Comparison of ENCODE assay signal across 19 cellular contexts in the genomic region with DNA sequence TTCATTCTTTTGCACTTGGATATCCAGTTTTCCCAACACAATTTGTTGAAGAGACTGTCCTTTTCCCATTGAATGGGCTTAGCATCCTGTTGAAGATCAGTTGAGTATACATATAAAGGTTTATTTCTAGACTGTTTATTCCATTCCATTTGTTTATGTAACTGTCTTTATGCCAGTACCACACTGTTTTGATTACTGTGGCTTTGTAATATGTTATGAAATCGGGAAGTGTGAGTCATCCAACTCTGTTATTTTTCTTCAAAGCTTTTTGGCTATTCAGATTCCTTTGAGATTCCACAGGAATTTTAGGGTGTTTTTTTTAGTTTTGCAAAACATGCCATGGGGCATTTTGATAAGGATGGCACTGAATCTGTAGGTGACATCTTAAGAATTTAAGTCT.
A peak's percentile ranks its signal among the peaks of the same experiment; 100 is the strongest.
DNase-seq lines count a peak whose midpoint lies in the region; TF ChIP-seq lines count a peak whose summit lies in the region.
"Had no signal": no experiment of that assay in that cellular context is flagged by ENCODE, and none has a peak within 500 bp of the region (broad histone marks: within the 10 kb centered on the region; RNA-seq: fewer than 3 reads in every experiment).

No MANE protein-coding gene starts in this region.

- H3K36me3 ChIP-seq in HEK293 (ENCODE audit: control insufficient read depth in 2 of 2, insufficient read depth in 1 of 2, low read length in 2 of 2): no peaks in the 10 kb centered on the region
- H3K36me3 ChIP-seq: BE2C had no signal

- POLR2A ChIA-PET in HEK293 (lab: Yijun Ruan, JAX): no interaction called here

- CTCF ChIA-PET in HEK293 (lab: Yijun Ruan, JAX): interaction anchor here (1.0 to 2.5 kb wide), 2 partner anchors 10 to 17 kb away, joined by 3 to 6 read pairs; no protein-coding TSS in a partner anchor

- no peak for TF ChIP-seq CTCF in HEK293 (tag by site-specific recombination; IDR thresholded peaks at IDR 0.05)
- TF ChIP-seq CTCF in GM20000 (IDR thresholded peaks at IDR 0.05; ENCODE audit: extremely low read depth, missing control alignments): no peak

- no peaks in the 10 kb centered on the region for H3K9me3 ChIP-seq in HEK293 (ENCODE audit: control insufficient read depth, insufficient read depth, low read depth, low read length)
- H3K9me3 ChIP-seq: BE2C had no signal

- H3K4me3 ChIP-seq in HEK293 (ENCODE audit: low read depth, low read length): no peak overlapping the region
- H3K4me3 ChIP-seq: GM23338 had no signal

- no peaks in the 10 kb centered on the region for H3K4me1 ChIP-seq in HEK293 (ENCODE audit: control insufficient read depth, insufficient read depth, low read length)
- H3K4me1 ChIP-seq: BE2C, Caco-2 had no signal

- H3K27ac ChIP-seq in HEK293 (ENCODE audit: extremely low read depth, low read depth, low read length): no peak overlapping the region
- H3K27ac ChIP-seq: HL-60 had no signal

- DNase-seq in EL (peak; percentile 54), RPMI7951 (ENCODE audit: low read depth) (peak; percentile 88), fibroblast of peridontal ligament (ENCODE audit: extremely low read depth) (peak; percentile 55), OCI-M2 (lab: John Stamatoyannopoulos, UW; ENCODE audit: unreplicated experiment) (no peak), mucosa of gallbladder (ENCODE audit: low spot score) (no peak), GDM1 (lab: John Stamatoyannopoulos, UW) (no peak), GM20000 (ENCODE audit: low spot score) (no peak)
- DNase-seq: ACHN; BE2C; C1 segment of cervical spinal cord; Caco-2; CD4-positive, CD25-positive, alpha-beta regulatory T cell; H7; IMR-90; Karpas-422; KBM-7 had no signal

TF ChIP-seq in HEK293, 187 proteins besides CTCF, POLR2A, EP300 and RAD21:
- no peak for TF ChIP-seq HOXA7 (CRISPR knock-in tag; IDR thresholded peaks at IDR 0.05; ENCODE audit: borderline replicate concordance)
- peak; percentile 48 for TF ChIP-seq SETDB1 (IDR thresholded peaks at IDR 0.05; ENCODE audit: insufficient read length, low read length)

Comparison
In these comparisons a context has a peak if more than half of its experiments do, and no peak if none do; other contexts are left out.
1. DNase-seq: peak in EL (single experiment), RPMI7951 (single experiment) and fibroblast of peridontal ligament (single experiment); none in OCI-M2 (single experiment), mucosa of gallbladder (single experiment), GDM1 (single experiment) and GM20000 (single experiment).